9 cellular contexts compared by ENCODE assay signal in the genomic region with DNA sequence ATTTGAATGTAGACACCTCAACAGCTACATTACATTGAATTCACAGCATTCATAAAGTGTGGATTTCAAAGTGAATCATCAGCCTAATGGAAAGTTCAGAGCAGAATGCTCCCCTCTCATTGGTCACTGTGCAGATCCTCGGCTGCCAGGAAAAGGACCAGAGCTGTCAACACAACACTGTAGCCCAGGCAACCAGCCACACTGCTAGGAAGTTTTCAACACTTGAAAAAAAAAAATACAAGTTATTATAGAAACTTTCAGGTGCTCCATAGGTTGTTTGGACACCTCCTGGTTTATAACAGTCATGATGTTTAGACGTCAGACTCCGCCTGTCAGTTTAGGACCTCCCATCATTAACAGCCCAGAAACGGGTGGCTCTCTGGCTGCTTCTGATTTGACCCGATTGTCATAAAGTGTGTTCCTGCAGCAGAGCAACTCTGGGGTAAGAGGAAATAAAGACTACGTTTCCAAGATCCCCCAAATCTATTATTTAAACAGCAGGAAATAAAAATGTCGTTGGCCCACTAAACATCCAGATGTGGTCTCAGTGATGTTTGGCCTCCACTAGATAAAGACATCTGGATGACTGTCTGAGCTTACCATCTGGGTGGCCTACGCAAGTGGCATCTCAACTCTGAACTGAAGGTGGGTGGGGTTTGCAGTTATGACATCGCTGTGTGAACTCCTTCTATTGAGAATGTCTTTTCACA.
A peak's percentile ranks its signal among the peaks of the same experiment; 100 is the strongest.
DNase-seq lines count a peak whose midpoint lies in the region; ATAC-seq and TF ChIP-seq lines count a peak whose summit lies in the region.
"Had no signal": no experiment of that assay in that cellular context is flagged by ENCODE, and none has a peak within 500 bp of the region (broad histone marks: within the 10 kb centered on the region; RNA-seq: fewer than 3 reads in every experiment).

No MANE protein-coding gene starts in this region.

- H3K27me3 ChIP-seq in rectal smooth muscle tissue (ENCODE audit: control insufficient read depth, insufficient read depth, low read length): no peaks in the 10 kb centered on the region
- no peaks in the 10 kb centered on the region for H3K27me3 ChIP-seq in HAP-1 (ENCODE audit: low read depth)

- H3K36me3 ChIP-seq in rectal smooth muscle tissue (ENCODE audit: control insufficient read depth, insufficient read depth, low read length) (no peaks in the 10 kb centered on the region), HAP-1 (replicated peaks) (no peaks in the 10 kb centered on the region)

- POLR2A ChIA-PET in HEK293T (lab: Yijun Ruan, JAX): no interaction called here

- no peak overlapping the region for H3K9ac ChIP-seq in rectal smooth muscle tissue (ENCODE audit: low read length)

- peaks cover 3% of the 10 kb centered on the region for H3K4me1 Mint-ChIP-seq in T-helper 17 cell

- H3K27ac ChIP-seq in rectal smooth muscle tissue (ENCODE audit: low read depth, low read length): peak overlapping the region; percentile 38

- no peak overlapping the region for H3K27ac Mint-ChIP-seq in T-helper 17 cell

- H3K4me3 ChIP-seq in fibroblast of mammary gland (ENCODE audit: control insufficient read depth, low read depth, low read length) (no peak overlapping the region), rectal smooth muscle tissue (ENCODE audit: low read length) (no peak overlapping the region), HAP-1 (no peak overlapping the region)

- CTCF ChIA-PET in HEK293T (lab: Yijun Ruan, JAX): no interaction called here

- TF ChIP-seq CTCF in fibroblast of mammary gland (conservative IDR thresholded peaks at IDR 0.05; ENCODE audit: control insufficient read depth, insufficient read depth, low read depth, low read length): no peak

- H3K9me3 ChIP-seq in T-helper 17 cell (ENCODE audit: control insufficient read depth, low read length, poor library complexity, severe bottlenecking): no peaks in the 10 kb centered on the region
- H3K9me3 ChIP-seq in HAP-1: no peaks in the 10 kb centered on the region

- H3K4me1 ChIP-seq in rectal smooth muscle tissue (ENCODE audit: control insufficient read depth, insufficient read depth, low read length) (peaks cover 4% of the 10 kb centered on the region), HAP-1 (no peaks in the 10 kb centered on the region)

- in situ Hi-C loops in HAP-1 (cut with MboI; ENCODE audit: low sequenced_read_pairs): no loop called here

- peaks cover 3% of the 10 kb centered on the region for H3K36me3 Mint-ChIP-seq in T-helper 17 cell (ENCODE audit: low read depth)

- H3K27me3 Mint-ChIP-seq in T-helper 17 cell: peaks cover 13% of the 10 kb centered on the region

- no peak overlapping the region for H3K4me3 Mint-ChIP-seq in T-helper 17 cell

- ATAC-seq in T-helper 17 cell (peak; percentile 35), GM19351 (IDR thresholded peaks at IDR 0.05; ENCODE audit: unreplicated experiment) (no peak)

- DNase-seq in HEK293T (ENCODE audit: extremely low spot score): peak; percentile 19
- no peak for DNase-seq in T-helper 17 cell
- DNase-seq in fibroblast of mammary gland (ENCODE audit: low read depth): peak; percentile 73
- no peak for DNase-seq in 8988T
- no peak for DNase-seq in HAP-1 (ENCODE audit: low spot score in 2 of 2)
- DNase-seq in NCI-H1417 treated with DMSO at 0.1 percent for 48 hours (lab: John Stamatoyannopoulos, UW): no peak
- DNase-seq: RPMI8226 had no signal

TF ChIP-seq in HEK293T, 16 proteins besides CTCF, POLR2A, EP300 and RAD21:
- no peak for TF ChIP-seq FOXM1 (IDR thresholded peaks at IDR 0.05; ENCODE audit: borderline replicate concordance)
- TF ChIP-seq SUZ12 (IDR thresholded peaks at IDR 0.05): no peak
- no peak for TF ChIP-seq BHLHE40 (IDR thresholded peaks at IDR 0.05; ENCODE audit: borderline replicate concordance)
- no peak for TF ChIP-seq ELF4 (IDR thresholded peaks at IDR 0.05)
- TF ChIP-seq ARNT (IDR thresholded peaks at IDR 0.05): no peak
- TF ChIP-seq LEF1 (IDR thresholded peaks at IDR 0.05; ENCODE audit: borderline replicate concordance): no peak
- TF ChIP-seq HDGF (IDR thresholded peaks at IDR 0.05; ENCODE audit: borderline replicate concordance): no peak
- TF ChIP-seq FOXA1 (IDR thresholded peaks at IDR 0.05): no peak
- no peak for TF ChIP-seq ZNF384 (IDR thresholded peaks at IDR 0.05)
- TF ChIP-seq NFRKB (IDR thresholded peaks at IDR 0.05): no peak

Comparison
In these comparisons a context has a peak if more than half of its experiments do, and no peak if none do; other contexts are left out.
1. DNase-seq: peak in HEK293T (single experiment) and fibroblast of mammary gland (single experiment); none in T-helper 17 cell (0 of 3), 8988T (single experiment), HAP-1 (0 of 2) and NCI-H1417 treated with DMSO at 0.1 percent for 48 hours (single experiment).